18 cellular contexts compared by ENCODE assay signal in the genomic region with DNA sequence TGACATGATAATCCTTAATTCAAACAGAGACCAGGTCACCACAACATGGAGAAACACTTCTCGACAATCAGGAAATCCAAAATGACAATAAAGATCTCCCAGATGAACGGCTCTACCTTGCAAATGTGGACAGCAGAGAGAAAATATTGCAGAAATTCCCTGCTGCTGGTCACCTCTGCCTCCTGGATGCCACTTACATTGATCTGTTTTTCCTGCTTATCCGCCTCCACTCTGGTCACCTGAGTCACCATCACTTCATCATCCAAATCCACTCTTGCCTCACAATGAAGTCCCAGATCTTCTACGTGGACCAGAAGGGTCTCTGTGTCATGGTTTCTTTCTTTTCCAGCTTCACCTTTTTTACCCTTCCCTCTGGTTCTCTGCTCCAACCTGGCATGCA. TPM values are rescaled to one million over a fixed set of nuclear protein-coding genes. Genes with fewer than 3 reads are reported as not detected.
A peak's percentile ranks its signal among the peaks of the same experiment; 100 is the strongest.
DNase-seq lines count a peak whose midpoint lies in the region; ATAC-seq and TF ChIP-seq lines count a peak whose summit lies in the region.
"Had no signal": no experiment of that assay in that cellular context is flagged by ENCODE, and none has a peak within 500 bp of the region (broad histone marks: within the 10 kb centered on the region; RNA-seq: fewer than 3 reads in every experiment).

No MANE protein-coding gene starts in this region.

- H3K27me3 ChIP-seq in smooth muscle cell (ENCODE audit: low read depth) = no peaks in the 10 kb centered on the region
- H3K27me3 ChIP-seq: adrenal gland, upper lobe of left lung had no signal

- H3K4me1 Mint-ChIP-seq in activated naive CD4-positive, alpha-beta T cell treated with anti-CD3 and anti-CD28 coated beads, Interleukin-2, amount 10 ng/mL, durations not matched to agents 7 days and 5 days = peaks cover 79% of the 10 kb centered on the region
- H3K4me1 Mint-ChIP-seq in endothelial cell (ENCODE audit: unreplicated experiment) = peaks cover 49% of the 10 kb centered on the region
- H3K4me1 Mint-ChIP-seq in type B pancreatic cell (ENCODE audit: unreplicated experiment) = peaks cover 21% of the 10 kb centered on the region

- H3K4me3 Mint-ChIP-seq in activated naive CD4-positive, alpha-beta T cell treated with anti-CD3 and anti-CD28 coated beads, Interleukin-2, amount 10 ng/mL, durations not matched to agents 7 days and 5 days = no peak overlapping the region
- peak overlapping the region; percentile 13 for H3K4me3 Mint-ChIP-seq in endothelial cell (ENCODE audit: unreplicated experiment)
- peak overlapping the region; percentile 13 for H3K4me3 Mint-ChIP-seq in type B pancreatic cell
- H3K4me3 Mint-ChIP-seq: nephron had no signal

- H2AFZ ChIP-seq in smooth muscle cell (ENCODE audit: low read depth) = no peak overlapping the region

- peaks cover 12% of the 10 kb centered on the region for H3K4me1 ChIP-seq in smooth muscle cell (ENCODE audit: low read depth)

- CTCF ChIA-PET in activated naive CD4-positive, alpha-beta T cell treated with anti-CD3 and anti-CD28 coated beads, Interleukin-2, amount 10 ng/mL, durations not matched to agents 7 days and 5 days (lab: Charles Lee) = no interaction called here

- H4K20me1 ChIP-seq in smooth muscle cell (ENCODE audit: low read depth) = no peaks in the 10 kb centered on the region

- no peaks in the 10 kb centered on the region for H3K79me2 ChIP-seq in smooth muscle cell (ENCODE audit: low read depth)

- no peak for ATAC-seq in HG03457 (IDR thresholded peaks at IDR 0.05; ENCODE audit: unreplicated experiment)

- H3K27ac ChIP-seq in smooth muscle cell (ENCODE audit: low read depth) = no peak overlapping the region

- 91% methylated on average over 4 of the region's 4 CpGs for WGBS in smooth muscle cell (ENCODE audit: low lambda C conversion rate)

- no peaks in the 10 kb centered on the region for H3K9me3 ChIP-seq in smooth muscle cell (replicated peaks; ENCODE audit: low read depth)
- H3K9me3 ChIP-seq: adrenal gland, upper lobe of left lung had no signal

- no peak overlapping the region for H3K4me3 ChIP-seq in smooth muscle cell
- H3K4me3 ChIP-seq: adrenal gland, lung, upper lobe of left lung had no signal

- H3K9me3 Mint-ChIP-seq in activated naive CD4-positive, alpha-beta T cell treated with anti-CD3 and anti-CD28 coated beads, Interleukin-2, amount 10 ng/mL, durations not matched to agents 7 days and 5 days = no peaks in the 10 kb centered on the region
- H3K9me3 Mint-ChIP-seq in endothelial cell (ENCODE audit: unreplicated experiment) (no peaks in the 10 kb centered on the region), type B pancreatic cell (no peaks in the 10 kb centered on the region)
- H3K9me3 Mint-ChIP-seq: nephron had no signal

- H3K4me2 ChIP-seq in smooth muscle cell = no peak overlapping the region

- TF ChIP-seq POLR2A in Raji (IDR thresholded peaks at IDR 0.05; ENCODE audit: insufficient read depth, low read depth, low read length) = 0 out of 2 replicates have a peak, but pooled peaks have one; percentile 8

- TF ChIP-seq CTCF in endothelial cell (IDR thresholded peaks at IDR 0.05; ENCODE audit: unreplicated experiment) (no peak), type B pancreatic cell (conservative IDR thresholded peaks at IDR 0.05) (no peak), smooth muscle cell (IDR thresholded peaks at IDR 0.05; ENCODE audit: borderline replicate concordance, insufficient read depth, poor library complexity, severe bottlenecking) (no peak)

- peaks cover 44% of the 10 kb centered on the region for H3K36me3 Mint-ChIP-seq in activated naive CD4-positive, alpha-beta T cell treated with anti-CD3 and anti-CD28 coated beads, Interleukin-2, amount 10 ng/mL, durations not matched to agents 7 days and 5 days
- H3K36me3 Mint-ChIP-seq in endothelial cell (ENCODE audit: low read depth, unreplicated experiment) (peaks cover 10% of the 10 kb centered on the region), type B pancreatic cell (no peaks in the 10 kb centered on the region)

- H3K36me3 ChIP-seq in smooth muscle cell (ENCODE audit: low read depth) = no peaks in the 10 kb centered on the region
- H3K36me3 ChIP-seq: adrenal gland, upper lobe of left lung had no signal

- no peaks in the 10 kb centered on the region for H3K27me3 Mint-ChIP-seq in activated naive CD4-positive, alpha-beta T cell treated with anti-CD3 and anti-CD28 coated beads, Interleukin-2, amount 10 ng/mL, durations not matched to agents 7 days and 5 days
- H3K27me3 Mint-ChIP-seq in endothelial cell (ENCODE audit: unreplicated experiment) = peaks cover 6% of the 10 kb centered on the region
- H3K27me3 Mint-ChIP-seq in type B pancreatic cell = no peaks in the 10 kb centered on the region

- no peak for DNase-seq in activated naive CD4-positive, alpha-beta T cell treated with anti-CD3 and anti-CD28 coated beads, Interleukin-2, amount 10 ng/mL, durations not matched to agents 7 days and 5 days
- DNase-seq in activated naive CD4-positive, alpha-beta T cell treated with Interleukin-2 at 50 U/mL for 16 hours = no peak
- DNase-seq in endothelial cell (ENCODE audit: low spot score) (no peak), type B pancreatic cell (ENCODE audit: extremely low spot score, unreplicated experiment) (no peak), DMS53 treated with DMSO at 0.1 percent for 48 hours (lab: John Stamatoyannopoulos, UW; ENCODE audit: unreplicated experiment) (no peak), smooth muscle cell (lab: John Stamatoyannopoulos, UW; ENCODE audit: unreplicated experiment) (no peak)
- DNase-seq: activated CD4-positive, alpha-beta T cell treated with anti-CD3 and anti-CD28 coated beads for 4 hours; adrenal gland; central memory CD4-positive, alpha-beta T cell; head of caudate nucleus; NCI-H1930; NCI-H524; SIG-M5; upper lobe of left lung had no signal

- no peaks in the 10 kb centered on the region for H3F3A ChIP-seq in smooth muscle cell (ENCODE audit: low read depth)

- peak overlapping the region; percentile 4 for H3K27ac Mint-ChIP-seq in activated naive CD4-positive, alpha-beta T cell treated with anti-CD3 and anti-CD28 coated beads, Interleukin-2, amount 10 ng/mL, durations not matched to agents 7 days and 5 days
- H3K27ac Mint-ChIP-seq in endothelial cell (ENCODE audit: unreplicated experiment) (no peak overlapping the region), type B pancreatic cell (peak overlapping the region; percentile 77)
- H3K27ac Mint-ChIP-seq: nephron had no signal

- no peak overlapping the region for H3K9ac ChIP-seq in smooth muscle cell (ENCODE audit: low read depth)

RNA-seq across cellular contexts. Expression of a gene that starts 21.1 kb away (rescaled TPM):
- total RNA-seq in endothelial cell (ENCODE audit: unreplicated experiment) = 16.9 TPM
- 14.9 and 32.0 TPM in 2 replicates for total RNA-seq in type B pancreatic cell (ENCODE audit: low replicate concordance)
- 2.7 and 4.4 TPM in 2 replicates for total RNA-seq in smooth muscle cell
- 1.2 and 1.8 TPM in 2 replicates for polyA plus RNA-seq in smooth muscle cell
